8 cellular contexts compared by ENCODE assay signal in the genomic region with DNA sequence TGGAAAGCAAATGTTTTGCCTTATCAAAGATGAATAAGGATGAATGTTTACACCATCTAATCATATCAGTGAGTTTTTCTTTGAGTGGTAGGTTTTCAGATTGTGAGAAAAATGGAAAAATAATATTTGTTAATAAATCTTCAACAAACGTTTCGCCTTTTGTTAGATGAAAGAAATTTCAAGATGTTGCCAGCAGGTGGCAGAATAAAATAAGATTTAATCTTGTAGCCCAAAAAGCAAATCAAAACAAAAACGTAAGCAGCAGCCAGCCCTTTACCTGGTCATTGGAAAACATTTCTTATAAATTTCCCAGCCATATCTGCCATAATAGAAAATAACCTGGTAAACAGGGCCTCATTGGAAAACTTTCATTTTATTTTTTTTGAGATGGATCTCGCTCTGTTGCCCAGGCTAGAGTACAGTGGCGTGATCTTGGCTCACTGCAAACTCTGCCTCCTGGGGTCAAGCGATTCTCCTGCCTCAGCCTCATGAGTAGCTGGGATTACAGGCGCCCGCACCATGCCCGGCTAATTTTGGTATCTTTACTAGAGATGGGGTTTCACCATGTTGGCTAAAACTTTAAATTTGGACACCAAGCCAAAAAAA. TPM values are rescaled to one million over a fixed set of nuclear protein-coding genes. Genes with fewer than 3 reads are reported as not detected.
A peak's percentile ranks its signal among the peaks of the same experiment; 100 is the strongest.
DNase-seq lines count a peak whose midpoint lies in the region; ATAC-seq and TF ChIP-seq lines count a peak whose summit lies in the region.

No MANE protein-coding gene starts in this region.

- TF ChIP-seq POLR2A in breast epithelium (IDR thresholded peaks at IDR 0.05) (no peak), right lobe of liver (IDR thresholded peaks at IDR 0.05) (no peak)

- DNase-seq in CD1c-positive myeloid dendritic cell (ENCODE audit: extremely low spot score): peak; percentile 80
- DNase-seq in GM23248: peak; percentile 67
- DNase-seq in NCI-H510A treated with DMSO at 0.1 percent for 48 hours (lab: John Stamatoyannopoulos, UW): peak; percentile 81
- DNase-seq in breast epithelium (ENCODE audit: low spot score in 2 of 2): no peak
- DNase-seq in right lobe of liver: no peak
- no peak for DNase-seq in UCSD-AML1 (lab: John Stamatoyannopoulos, UW; ENCODE audit: unreplicated experiment)

- H3K4me3 ChIP-seq in GM23248: no peak overlapping the region
- H3K4me3 ChIP-seq in breast epithelium: no peak overlapping the region
- H3K4me3 ChIP-seq in right lobe of liver: no peak overlapping the region

- H3K9ac ChIP-seq in GM23248: no peak overlapping the region

- no peaks in the 10 kb centered on the region for H3K4me1 ChIP-seq in GM23248 (ENCODE audit: insufficient read depth)
- no peaks in the 10 kb centered on the region for H3K4me1 ChIP-seq in breast epithelium
- H3K4me1 ChIP-seq in right lobe of liver: no peaks in the 10 kb centered on the region

- peak overlapping the region; percentile 38; the same call in 1 of the 2 replicates for H2AFZ ChIP-seq in GM23248

- no peaks in the 10 kb centered on the region for H3K79me2 ChIP-seq in GM23248 (ENCODE audit: insufficient read depth)

- ATAC-seq in right lobe of liver (peak; percentile 47 to 67 (median 61)), GM18907 (IDR thresholded peaks at IDR 0.05; ENCODE audit: unreplicated experiment) (no peak), HG03520 (IDR thresholded peaks at IDR 0.05; ENCODE audit: unreplicated experiment) (no peak)

- H3K9me3 ChIP-seq in GM23248 (ENCODE audit: low read depth) (no peaks in the 10 kb centered on the region), breast epithelium (no peaks in the 10 kb centered on the region), right lobe of liver (no peaks in the 10 kb centered on the region)

- no peaks in the 10 kb centered on the region for H3F3A ChIP-seq in GM23248 (ENCODE audit: insufficient read depth)

- TF ChIP-seq CTCF in breast epithelium (IDR thresholded peaks at IDR 0.05) (peak; percentile 79 to 83 (median 80)), right lobe of liver (IDR thresholded peaks at IDR 0.05) (peak; percentile 47 to 85 (median 62))

- WGBS in GM23248 (ENCODE audit: low coverage in 1 of 2, low lambda C conversion rate in 2 of 2, missing lambda C conversion rate in 2 of 2), 2 experiments: 30 to 33% methylated on average over 9 of the region's 9 CpGs
- 19% methylated on average over 9 of the region's 9 CpGs for WGBS in right lobe of liver (ENCODE audit: insufficient coverage, low coverage, low lambda C conversion rate, missing lambda C conversion rate)

- in situ Hi-C loops in GM23248 (cut with MboI): loop anchor here (10.0 kb wide), 1 partner anchor 188 kb away; the partner anchor contains the start of gene PSMD9

- H3K27ac ChIP-seq in GM23248 (no peak overlapping the region), breast epithelium (no peak overlapping the region), right lobe of liver (no peak overlapping the region)

- no peaks in the 10 kb centered on the region for H3K9me2 ChIP-seq in GM23248 (ENCODE audit: insufficient read depth)

- H3K27me3 ChIP-seq in GM23248 (replicated peaks; ENCODE audit: insufficient read depth) (no peaks in the 10 kb centered on the region), breast epithelium (no peaks in the 10 kb centered on the region), right lobe of liver (no peaks in the 10 kb centered on the region)

- no peaks in the 10 kb centered on the region for H3K36me3 ChIP-seq in GM23248 (ENCODE audit: low read depth)
- no peaks in the 10 kb centered on the region for H3K36me3 ChIP-seq in breast epithelium
- no peaks in the 10 kb centered on the region for H3K36me3 ChIP-seq in right lobe of liver

- no peaks in the 10 kb centered on the region for H4K20me1 ChIP-seq in GM23248 (ENCODE audit: insufficient read depth)

- no peak overlapping the region for H3K4me2 ChIP-seq in GM23248 (ENCODE audit: unreplicated experiment)

- intact Hi-C loops in breast epithelium (cut with DNase I; ENCODE audit: low total_unique reads): no loop called here
- intact Hi-C loops in right lobe of liver (cut with DNase I): no loop called here

RNA-seq across cellular contexts. Expression of gene TMEM120B, which starts 15.4 kb away (rescaled TPM):
- 10.7 and 12.1 TPM in 2 replicates for total RNA-seq in GM23248 (2014; rRNA removed; shearing (Covaris generic))
- 4.7 and 4.8 TPM in 2 replicates for polyA plus RNA-seq in GM23248 (2016; fragmentation: Nextera tagmentation; extraction: Ambion mirVana)
- 1 to 10 TPM; 5.4 to 8.2 (median 6.1) TPM for total RNA-seq in breast epithelium
- 1 to 10 TPM; 3.3 to 6.4 (median 4.7) TPM for total RNA-seq in right lobe of liver

RNA-seq across cellular contexts. Expression of gene MORN3, which starts 27.7 kb away (rescaled TPM):
- 0.13 TPM in 1 of 2 replicates, not detected in the other for total RNA-seq in GM23248 (2014; rRNA removed; shearing (Covaris generic))
- polyA plus RNA-seq in GM23248 (2016; fragmentation: Nextera tagmentation; extraction: Ambion mirVana): 0.58 and 0.63 TPM in 2 replicates
- 1 to 10 TPM in 1 of 3 donors, under 1 TPM in 1, not detected in 1; 0.29 to 2.0 TPM for total RNA-seq in breast epithelium
- under 1 TPM in 1 of 6 experiments, not detected in 5; 0.09 TPM for total RNA-seq in right lobe of liver

Comparison
In these comparisons a context has a peak if more than half of its experiments do, and no peak if none do; other contexts are left out.
1. DNase-seq: peak in CD1c-positive myeloid dendritic cell (single experiment), GM23248 (single experiment) and NCI-H510A treated with DMSO at 0.1 percent for 48 hours (single experiment); none in breast epithelium (0 of 2), right lobe of liver (0 of 3) and UCSD-AML1 (single experiment).
2. ATAC-seq: peak in right lobe of liver (4 of 4); none in GM18907 (single experiment) and HG03520 (single experiment).